8 cellular contexts compared by ENCODE assay signal in genomic region chr17:82716383-82717181, GRCh38. TPM values are rescaled to one million over a fixed set of nuclear protein-coding genes. Genes with fewer than 3 reads are reported as not detected.
DNase-seq lines count a peak whose midpoint lies in the region; ATAC-seq, FAIRE-seq and TF ChIP-seq lines count a peak whose summit lies in the region.

TSS of gene FN3KRP (plus strand) at chr17:82716706. CDS start at chr17:82716756, 50 bp downstream.

- intact Hi-C loops in Right ventricle myocardium inferior (cut with DNase I) (no loop called here), pancreas (cut with DNase I) (no loop called here)

- no peak for FAIRE-seq in pancreas (lab: Jason Lieb, UNC)

- H3K9me3 ChIP-seq in pancreas (no peaks in the 10 kb centered on the region), thymus (ENCODE audit: control insufficient read depth) (no peaks in the 10 kb centered on the region)

- H3K27me3 ChIP-seq in pancreas (no peaks in the 10 kb centered on the region), thymus (ENCODE audit: control insufficient read depth, insufficient read depth) (no peaks in the 10 kb centered on the region)

- H3K4me3 ChIP-seq in pancreas, result peak within 1 kb of the TSS; percentile 88 to 98 (median 90)
- H3K4me3 ChIP-seq in thymus (ENCODE audit: low read length), result peak within 1 kb of the TSS; percentile 83

- ATAC-seq in HG02610 (IDR thresholded peaks at IDR 0.05; ENCODE audit: unreplicated experiment) (peak; percentile 63), Right ventricle myocardium inferior (peak; percentile 97), pancreas (peak; percentile 93 to 99 (median 96))

- H3K27ac ChIP-seq in pancreas (peak within 1 kb of the TSS; percentile 14 to 81 (median 64)), thymus (ENCODE audit: low read depth) (no peak within 1 kb of the TSS)

- H3K4me1 ChIP-seq in pancreas (peaks cover 0 to 11% (median 9%) of the 10 kb centered on the region in 3 donors), thymus (ENCODE audit: control insufficient read depth, insufficient read depth, low read length) (peaks cover 8% of the 10 kb centered on the region)

- DNase-seq in GF-D8 (lab: John Stamatoyannopoulos, UW) (peak; percentile 65), NCI-H1417 treated with DMSO at 0.1 percent for 48 hours (lab: John Stamatoyannopoulos, UW) (peak; percentile 72), SW480 (ENCODE audit: low spot score) (peak; percentile 84), Right ventricle myocardium inferior (ENCODE audit: missing footprints) (peak; percentile 98), pancreas (peak; percentile 88 to 98 (median 93))
- peak; percentile 65 for DNase-seq in activated naive CD8-positive, alpha-beta T cell treated with anti-CD3 and anti-CD28 coated beads, Interleukin-2, amount 50 U/mL, for 16 hours (ENCODE audit: low read depth, low spot score)

- TF ChIP-seq CTCF in pancreas (IDR thresholded peaks at IDR 0.05), result no peak

- H3K36me3 ChIP-seq in pancreas, result peaks cover 0 to 8% (median 0%) of the 10 kb centered on the region in 3 donors
- H3K36me3 ChIP-seq in thymus (ENCODE audit: control insufficient read depth, insufficient read depth), result peaks cover 13% of the 10 kb centered on the region

- WGBS in pancreas, 2 donors, result 0 to 1% methylated on average over 56 to 86 of the region's 86 CpGs
- under 1% methylated on average over 86 of the region's 86 CpGs for WGBS in thymus

RNA-seq across cellular contexts. Expression of gene FN3KRP, which starts in this region (rescaled TPM):
- total RNA-seq in Right ventricle myocardium inferior (13.0 TPM), pancreas (10 to 100 TPM in 5 of 6 donors, 1 to 10 TPM in 1; 9.3 to 17.6 (median 11.6) TPM)
- polyA plus RNA-seq in pancreas (10 to 100 TPM; 15.1 to 23.1 TPM), thymus (37.6 TPM)
